30 cellular contexts compared by ENCODE assay signal in genomic region chr16:52463904-52464303, GRCh38.
"Had no signal": no experiment of that assay in that cellular context is flagged by ENCODE, and none has a peak within 500 bp of the region (broad histone marks: within the 10 kb centered on the region; RNA-seq: fewer than 3 reads in every experiment).

No MANE protein-coding gene starts in this region.

- H3K36me3 Mint-ChIP-seq: activated naive CD8-positive, alpha-beta T cell had no signal

- H3K4me3 Mint-ChIP-seq: activated CD4-positive, alpha-beta memory T cell treated with anti-CD3 and anti-CD28 coated beads, Interleukin-2, amount 10 ng/mL, durations not matched to agents 7 days and 5 days; activated CD4-positive, alpha-beta T cell treated with anti-CD3 and anti-CD28 coated beads, Interleukin-2, amount 10 ng/mL, durations not matched to agents 7 days and 5 days; activated naive CD8-positive, alpha-beta T cell; activated T-cell treated with anti-CD3 and anti-CD28 coated beads, Interleukin-2, amount 50 U/mL, for 4 hours; activated T-helper 17 cell treated with anti-CD3 and anti-CD28 coated beads, Interleukin-2, amount 50 U/mL, for 72 hours; central memory CD8-positive, alpha-beta T cell; dendritic cell treated with granulocyte-macrophage colony-stimulating factor and Interleukin-4, amounts not matched to agents 40 ng/mL and 50 ng/mL, for 4 days; endodermal cell had no signal

- DNase-seq: activated CD4-positive, alpha-beta memory T cell treated with anti-CD3 and anti-CD28 coated beads, Interleukin-2, amount 10 ng/mL, durations not matched to agents 7 days and 5 days; activated CD4-positive, alpha-beta T cell treated with anti-CD3 and anti-CD28 coated beads for 1 hour; activated CD4-positive, alpha-beta T cell treated with anti-CD3 and anti-CD28 coated beads for 4 hours; activated CD4-positive, alpha-beta T cell treated with anti-CD3 and anti-CD28 coated beads, Interleukin-2, amount 10 ng/mL, durations not matched to agents 7 days and 5 days; activated CD4-positive, alpha-beta T cell treated with anti-CD3 and anti-CD28 coated beads, Interleukin-2, amount 50 U/mL, for 4 hours; activated CD8-positive, alpha-beta memory T cell treated with anti-CD3 and anti-CD28 coated beads for 24 hours; activated effector memory CD4-positive, alpha-beta T cell treated with Interleukin-2 at 50 U/mL for 16 hours; activated gamma-delta T cell treated with Interleukin-2 at 50 U/mL for 16 hours; activated naive CD4-positive, alpha-beta T cell treated with anti-CD3 and anti-CD28 coated beads, Interleukin-2, amount 50 U/mL, for 16 hours; activated naive CD4-positive, alpha-beta T cell treated with Interleukin-2 at 50 U/mL for 16 hours; activated T-cell treated with anti-CD3 and anti-CD28 coated beads, Interleukin-2, amount 50 U/mL, for 4 hours; amniotic stem cell; anterior cingulate cortex; brain microvascular endothelial cell; dorsolateral prefrontal cortex; effector memory CD4-positive, alpha-beta T cell; endodermal cell; foreskin keratinocyte; gastrocnemius medialis; glutamatergic neuron; heart left ventricle; T-helper 2 cell had no signal

- H3K9me3 ChIP-seq: esophagus muscularis mucosa, gastrocnemius medialis, heart left ventricle had no signal

- ATAC-seq: activated T-cell treated with anti-CD3 and anti-CD28 coated beads, Interleukin-2, amount 50 U/mL, for 4 hours; activated T-helper 17 cell treated with anti-CD3 and anti-CD28 coated beads, Interleukin-2, amount 50 U/mL, for 72 hours; foreskin keratinocyte; gastrocnemius medialis; heart left ventricle had no signal

- H3K4me1 ChIP-seq: esophagus muscularis mucosa, foreskin keratinocyte, gastrocnemius medialis, heart left ventricle had no signal

- H3K4me1 Mint-ChIP-seq: activated CD4-positive, alpha-beta memory T cell treated with anti-CD3 and anti-CD28 coated beads, Interleukin-2, amount 10 ng/mL, durations not matched to agents 7 days and 5 days; activated CD4-positive, alpha-beta T cell treated with anti-CD3 and anti-CD28 coated beads, Interleukin-2, amount 10 ng/mL, durations not matched to agents 7 days and 5 days; activated T-helper 17 cell treated with anti-CD3 and anti-CD28 coated beads, Interleukin-2, amount 50 U/mL, for 72 hours; central memory CD8-positive, alpha-beta T cell had no signal

- H3K27ac ChIP-seq: brain microvascular endothelial cell, coronary artery, esophagus muscularis mucosa, foreskin keratinocyte, gastrocnemius medialis, heart left ventricle had no signal

- H3K27ac Mint-ChIP-seq: activated CD4-positive, alpha-beta memory T cell treated with anti-CD3 and anti-CD28 coated beads, Interleukin-2, amount 10 ng/mL, durations not matched to agents 7 days and 5 days; activated CD4-positive, alpha-beta T cell treated with anti-CD3 and anti-CD28 coated beads, Interleukin-2, amount 10 ng/mL, durations not matched to agents 7 days and 5 days; activated naive CD8-positive, alpha-beta T cell; activated T-helper 17 cell treated with anti-CD3 and anti-CD28 coated beads, Interleukin-2, amount 50 U/mL, for 72 hours; dendritic cell treated with granulocyte-macrophage colony-stimulating factor and Interleukin-4, amounts not matched to agents 40 ng/mL and 50 ng/mL, for 4 days; endodermal cell had no signal

- H3K27me3 ChIP-seq: brain microvascular endothelial cell, dorsolateral prefrontal cortex, esophagus muscularis mucosa, foreskin keratinocyte, gastrocnemius medialis, heart left ventricle had no signal

- FAIRE-seq: astrocyte, bronchial epithelial cell had no signal

- H3K27me3 Mint-ChIP-seq: activated CD4-positive, alpha-beta memory T cell treated with anti-CD3 and anti-CD28 coated beads, Interleukin-2, amount 10 ng/mL, durations not matched to agents 7 days and 5 days; activated CD4-positive, alpha-beta T cell treated with anti-CD3 and anti-CD28 coated beads, Interleukin-2, amount 10 ng/mL, durations not matched to agents 7 days and 5 days; activated naive CD8-positive, alpha-beta T cell; activated T-helper 17 cell treated with anti-CD3 and anti-CD28 coated beads, Interleukin-2, amount 50 U/mL, for 72 hours; central memory CD8-positive, alpha-beta T cell; dendritic cell treated with granulocyte-macrophage colony-stimulating factor and Interleukin-4, amounts not matched to agents 40 ng/mL and 50 ng/mL, for 4 days had no signal

- H3K4me3 ChIP-seq: coronary artery, dorsolateral prefrontal cortex, esophagus muscularis mucosa, gastrocnemius medialis, heart left ventricle had no signal

- H3K9me3 Mint-ChIP-seq: activated CD4-positive, alpha-beta memory T cell treated with anti-CD3 and anti-CD28 coated beads, Interleukin-2, amount 10 ng/mL, durations not matched to agents 7 days and 5 days; activated CD4-positive, alpha-beta T cell treated with anti-CD3 and anti-CD28 coated beads, Interleukin-2, amount 10 ng/mL, durations not matched to agents 7 days and 5 days; activated T-cell treated with anti-CD3 and anti-CD28 coated beads, Interleukin-2, amount 50 U/mL, for 4 hours; activated T-helper 17 cell treated with anti-CD3 and anti-CD28 coated beads, Interleukin-2, amount 50 U/mL, for 72 hours; central memory CD8-positive, alpha-beta T cell; dendritic cell treated with granulocyte-macrophage colony-stimulating factor and Interleukin-4, amounts not matched to agents 40 ng/mL and 50 ng/mL, for 4 days; endodermal cell had no signal

- H3K36me3 ChIP-seq: brain microvascular endothelial cell, esophagus muscularis mucosa, gastrocnemius medialis, heart left ventricle had no signal
